In the genomic region with DNA sequence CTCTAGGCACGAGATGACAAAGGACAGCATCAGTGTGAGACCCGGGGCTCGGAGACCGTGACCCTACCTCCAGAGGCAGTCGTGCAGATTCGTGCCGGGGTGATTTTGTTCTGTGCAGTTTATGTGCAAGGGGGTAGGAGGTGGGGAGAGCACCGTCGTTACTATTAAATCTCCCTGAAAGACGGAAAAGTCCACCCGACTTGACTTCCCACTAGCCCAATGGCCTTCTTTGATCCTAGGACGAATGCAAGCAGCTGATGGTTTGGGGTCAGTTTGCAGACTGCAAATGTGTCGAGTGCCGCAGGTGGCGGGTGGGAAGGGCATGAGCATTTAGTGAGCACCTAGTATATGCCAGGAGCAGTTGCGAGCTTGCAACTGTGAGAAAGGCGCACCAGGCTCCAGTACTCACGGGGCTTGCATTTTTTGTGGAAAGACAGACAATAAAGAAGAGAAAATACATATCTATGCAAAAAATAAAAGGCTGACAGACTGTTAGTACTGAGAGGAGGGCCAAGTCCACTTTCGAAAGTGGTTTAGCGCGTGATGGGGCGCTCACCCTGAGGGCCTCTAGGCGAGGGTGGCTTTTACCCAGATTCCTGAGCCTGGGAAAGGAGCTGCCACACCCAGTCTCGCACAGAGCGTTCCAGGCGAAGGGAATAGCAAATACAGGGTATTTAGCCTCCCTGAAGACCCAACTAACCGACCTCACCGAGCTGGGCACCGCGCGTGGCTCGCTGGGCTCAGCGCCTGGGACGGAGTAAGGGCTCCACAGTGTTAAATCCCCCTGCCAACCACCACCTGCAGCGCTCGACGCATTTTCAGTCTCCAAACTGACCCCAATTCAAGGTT, we compare ENCODE assay signal across 8 cellular contexts. TPM values are rescaled to one million over a fixed set of nuclear protein-coding genes. Genes with fewer than 3 reads are reported as not detected.
DNase-seq lines count a peak whose midpoint lies in the region; ATAC-seq and TF ChIP-seq lines count a peak whose summit lies in the region.

No MANE protein-coding gene starts in this region.

- intact Hi-C loops in PC-3 (cut with micrococcal nuclease) = loop anchor here (1.0 to 5.0 kb wide), 6 partner anchors 47 to 161 kb away; no protein-coding TSS in a partner anchor

- peaks cover 18% of the 10 kb centered on the region for H3K4me1 ChIP-seq in PC-3 (ENCODE audit: insufficient read depth, low read length)

- DNase-seq in NOMO-1 (lab: John Stamatoyannopoulos, UW; ENCODE audit: unreplicated experiment in 2 of 2) (peak; percentile 4 to 29), NOMO-1 treated with DMSO at 0.1 percent for 48 hours (lab: John Stamatoyannopoulos, UW; ENCODE audit: unreplicated experiment) (no peak), PC-3 (peak; percentile 35), kidney epithelial cell (ENCODE audit: low read depth) (no peak), T1000 (lab: John Stamatoyannopoulos, UW) (no peak)
- DNase-seq in stimulated activated CD4-positive, alpha-beta T cell treated with anti-CD3 and anti-CD28 coated beads, Interleukin-4, amount 100 ng/mL, for 4 hours = peak; percentile 19 to 24

- peak overlapping the region; percentile 87 to 97 (median 91) for H3K27ac Mint-ChIP-seq in brain

- H3K27ac ChIP-seq in PC-3 (ENCODE audit: low read length) = peak overlapping the region; percentile 62

- H3K4me3 Mint-ChIP-seq in brain = peak overlapping the region; percentile 85 to 93 (median 88)

- no peaks in the 10 kb centered on the region for H3K9me2 ChIP-seq in PC-3 (replicated peaks; ENCODE audit: low read length)

- ATAC-seq in HG02870 (IDR thresholded peaks at IDR 0.05; ENCODE audit: unreplicated experiment) = peak; percentile 14
- ATAC-seq in PC-3 = peak; percentile 4

- no peak for TF ChIP-seq CTCF in PC-3 (conservative IDR thresholded peaks at IDR 0.05; ENCODE audit: low read depth, low read length)
- TF ChIP-seq CTCF in brain (conservative IDR thresholded peaks at IDR 0.05) = no peak
- TF ChIP-seq CTCF in kidney epithelial cell (IDR thresholded peaks at IDR 0.05; ENCODE audit: insufficient read depth, low read length, poor library complexity, severe bottlenecking) = no peak

- H3K9ac ChIP-seq in PC-3 (ENCODE audit: low read length) = peak overlapping the region; percentile 67

- peak overlapping the region; percentile 94 for H2AFZ ChIP-seq in PC-3 (ENCODE audit: low read length)

- H3K4me3 ChIP-seq in PC-3 (ENCODE audit: low read length) = peak overlapping the region; percentile 72
- peak overlapping the region; percentile 88 for H3K4me3 ChIP-seq in kidney epithelial cell (ENCODE audit: low read depth, low read length)

- H3K27me3 Mint-ChIP-seq in brain = peaks cover 29% of the 10 kb centered on the region

- H3K79me2 ChIP-seq in PC-3 (ENCODE audit: low read length) = peaks cover 39% of the 10 kb centered on the region

- H3K27me3 ChIP-seq in PC-3 (ENCODE audit: low read length) = no peaks in the 10 kb centered on the region
- no peaks in the 10 kb centered on the region for H3K27me3 ChIP-seq in kidney epithelial cell (ENCODE audit: control insufficient read depth, insufficient read depth, low read length)

- H3K9me3 ChIP-seq in PC-3 (ENCODE audit: low read length) = no peaks in the 10 kb centered on the region

- BruUV-seq in PC-3 (replicated peaks; lab: Mats Ljungman, UMichigan) = TSS peak; percentile 73

- H4K20me1 ChIP-seq in PC-3 (ENCODE audit: low read length) = peaks cover 12% of the 10 kb centered on the region

- CTCF ChIA-PET in PC-3 (lab: Charles Lee) = interaction anchor here (0.5 to 2.0 kb wide), 10 partner anchors 13 to 313 kb away, joined by 3 to 17 read pairs (median 4); no protein-coding TSS in a partner anchor

- H3K4me1 Mint-ChIP-seq in brain = peaks cover 49% of the 10 kb centered on the region

- H3K9me3 Mint-ChIP-seq in brain = peaks cover 0 to 3% (median 2%) of the 10 kb centered on the region in 5 experiments

- H3K36me3 Mint-ChIP-seq in brain = no peaks in the 10 kb centered on the region

- POLR2A ChIA-PET in PC-3 (lab: Charles Lee; ENCODE audit: unreplicated experiment) = interaction anchor here (0.5 to 0.7 kb wide), 3 partner anchors 15 to 223 kb away, joined by 3 to 17 read pairs (median 6); no protein-coding TSS in a partner anchor

- no peaks in the 10 kb centered on the region for H3F3A ChIP-seq in PC-3 (ENCODE audit: low read length, unreplicated experiment)

- H3K36me3 ChIP-seq in PC-3 (ENCODE audit: low read depth, low read length) (no peaks in the 10 kb centered on the region), kidney epithelial cell (ENCODE audit: control insufficient read depth, insufficient read depth, low read length) (no peaks in the 10 kb centered on the region)

- H3K4me2 ChIP-seq in PC-3 (ENCODE audit: low read length) = peak overlapping the region; percentile 93

RNA-seq across cellular contexts. Expression of gene OSBPL3, which starts 0.9 kb away (rescaled TPM):
- total RNA-seq in PC-3 (2014; rRNA removed) (10.5 and 11.6 TPM in 2 replicates), kidney epithelial cell (35.2 and 40.3 TPM in 2 replicates)
- polyA plus RNA-seq in brain (ENCODE audit: insufficient read depth, low read depth, low replicate concordance) = 11.7 TPM

Comparison
In these comparisons a context has a peak if more than half of its experiments do, and no peak if none do; other contexts are left out.
1. DNase-seq: peak in NOMO-1 (2 of 2), PC-3 (single experiment) and stimulated activated CD4-positive, alpha-beta T cell treated with anti-CD3 and anti-CD28 coated beads, Interleukin-4, amount 100 ng/mL, for 4 hours (2 of 2); none in NOMO-1 treated with DMSO at 0.1 percent for 48 hours (single experiment), kidney epithelial cell (single experiment) and T1000 (single experiment).